1 cellular context compared by ENCODE assay signal in genomic region chrX:37986893-37987292, GRCh38.
TF ChIP-seq lines count a peak whose summit lies in the region.

No MANE protein-coding gene starts in this region.

TF ChIP-seq in HepG2, 621 proteins besides CTCF, POLR2A, EP300 and RAD21:
- TF ChIP-seq ZNF777 (CRISPR knock-in tag; IDR thresholded peaks at IDR 0.05), result no peak
- TF ChIP-seq RAD51 (IDR thresholded peaks at IDR 0.05; ENCODE audit: borderline replicate concordance), result no peak
- TF ChIP-seq, protein P1, sequence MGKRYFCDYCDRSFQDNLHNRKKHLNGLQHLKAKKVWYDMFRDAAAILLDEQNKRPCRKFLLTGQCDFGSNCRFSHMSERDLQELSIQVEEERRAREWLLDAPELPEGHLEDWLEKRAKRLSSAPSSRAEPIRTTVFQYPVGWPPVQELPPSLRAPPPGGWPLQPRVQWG (CRISPR knock-in tag; IDR thresholded peaks at IDR 0.05; ENCODE audit: borderline replicate concordance, low read depth), result no peak
- TF ChIP-seq, protein P2, sequence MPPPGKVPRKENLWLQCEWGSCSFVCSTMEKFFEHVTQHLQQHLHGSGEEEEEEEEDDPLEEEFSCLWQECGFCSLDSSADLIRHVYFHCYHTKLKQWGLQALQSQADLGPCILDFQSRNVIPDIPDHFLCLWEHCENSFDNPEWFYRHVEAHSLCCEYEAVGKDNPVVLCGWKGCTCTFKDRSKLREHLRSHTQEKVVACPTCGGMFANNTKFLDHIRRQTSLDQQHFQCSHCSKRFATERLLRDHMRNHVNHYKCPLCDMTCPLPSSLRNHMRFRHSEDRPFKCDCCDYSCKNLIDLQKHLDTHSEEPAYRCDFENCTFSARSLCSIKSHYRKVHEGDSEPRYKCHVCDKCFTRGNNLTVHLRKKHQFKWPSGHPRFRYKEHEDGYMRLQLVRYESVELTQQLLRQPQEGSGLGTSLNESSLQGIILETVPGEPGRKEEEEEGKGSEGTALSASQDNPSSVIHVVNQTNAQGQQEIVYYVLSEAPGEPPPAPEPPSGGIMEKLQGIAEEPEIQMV (CRISPR knock-in tag; IDR thresholded peaks at IDR 0.05; ENCODE audit: low read depth), result no peak
- TF ChIP-seq GATA4 (IDR thresholded peaks at IDR 0.05; ENCODE audit: borderline replicate concordance, low read depth), result no peak
- TF ChIP-seq TFDP2 (CRISPR knock-in tag; IDR thresholded peaks at IDR 0.05), result no peak
- no peak for TF ChIP-seq ZNF451 (CRISPR knock-in tag; IDR thresholded peaks at IDR 0.05)
- no peak for TF ChIP-seq SP2 (CRISPR knock-in tag; IDR thresholded peaks at IDR 0.05)
- no peak for TF ChIP-seq ZNF597 (CRISPR knock-in tag; IDR thresholded peaks at IDR 0.05)
- no peak for TF ChIP-seq ZNF556 (CRISPR knock-in tag; IDR thresholded peaks at IDR 0.05; ENCODE audit: borderline replicate concordance)
- no peak for TF ChIP-seq DRAP1 (CRISPR knock-in tag; IDR thresholded peaks at IDR 0.05)
- TF ChIP-seq ZNF740 (CRISPR knock-in tag; IDR thresholded peaks at IDR 0.05), result no peak
- no peak for TF ChIP-seq RFXAP (CRISPR knock-in tag; IDR thresholded peaks at IDR 0.05; ENCODE audit: borderline replicate concordance)
- no peak for TF ChIP-seq ZNF713 (CRISPR knock-in tag; IDR thresholded peaks at IDR 0.05)
- no peak for TF ChIP-seq RARG (CRISPR knock-in tag; IDR thresholded peaks at IDR 0.05; ENCODE audit: low read depth)
